In the genomic region with DNA sequence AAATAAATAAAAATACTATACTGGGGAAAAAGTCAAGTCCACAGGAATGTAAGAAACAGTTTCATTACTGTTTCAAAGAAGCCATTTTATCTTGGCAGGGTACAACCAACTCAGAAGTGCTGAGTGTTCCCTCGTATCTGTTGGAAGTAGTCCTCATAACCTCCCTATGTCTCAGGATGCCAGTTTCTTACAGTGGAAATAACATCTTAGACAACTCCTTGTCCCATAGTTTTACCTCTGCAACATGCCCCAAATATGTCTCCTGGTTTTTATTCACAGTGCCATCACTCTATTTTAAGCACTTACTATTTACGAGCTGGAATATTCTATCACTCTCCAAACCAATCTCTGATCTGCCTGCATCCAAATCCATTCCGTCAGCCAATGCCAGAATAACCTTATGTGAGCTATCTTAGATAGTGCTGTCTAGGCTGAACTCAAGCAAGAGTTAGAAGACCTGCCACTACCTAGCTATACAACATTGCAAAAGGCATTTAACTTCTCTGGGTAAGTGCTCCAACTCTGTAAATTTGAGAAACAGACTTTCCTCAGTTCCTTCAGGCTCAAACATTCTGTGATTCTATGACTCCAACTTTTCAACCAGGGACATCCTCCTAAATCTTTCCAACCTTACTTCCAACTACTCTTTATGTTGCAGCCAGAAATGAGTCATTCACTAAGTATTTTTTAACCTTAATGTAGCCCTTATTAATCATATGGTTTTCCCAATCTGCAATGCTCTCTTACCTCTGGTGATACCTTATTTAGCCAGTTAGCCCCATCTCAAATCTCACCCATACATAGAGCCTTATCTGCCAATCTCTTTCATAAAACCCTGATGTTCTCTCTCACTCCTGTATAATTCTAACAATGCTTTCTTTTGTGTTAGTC, we compare ENCODE assay signal across 11 cellular contexts.
DNase-seq lines count a peak whose midpoint lies in the region; ATAC-seq, FAIRE-seq and TF ChIP-seq lines count a peak whose summit lies in the region.
"Had no signal": no experiment of that assay in that cellular context is flagged by ENCODE, and none has a peak within 500 bp of the region (broad histone marks: within the 10 kb centered on the region; RNA-seq: fewer than 3 reads in every experiment).

No MANE protein-coding gene starts in this region.

- no peaks in the 10 kb centered on the region for H3K9me3 Mint-ChIP-seq in astrocyte (ENCODE audit: unreplicated experiment)
- H3K9me3 Mint-ChIP-seq: activated naive CD8-positive, alpha-beta T cell treated with anti-CD3 and anti-CD28 coated beads, Interleukin-2, amount 10 ng/mL, durations not matched to agents 7 days and 5 days; H9 had no signal

- peaks cover 28% of the 10 kb centered on the region for H3K4me1 Mint-ChIP-seq in astrocyte (ENCODE audit: low read depth, unreplicated experiment)

- peak overlapping the region; percentile 24 for H3K4me2 ChIP-seq in astrocyte (ENCODE audit: low read length)
- no peak overlapping the region for H3K4me2 ChIP-seq in osteoblast (ENCODE audit: insufficient read depth, low read length)

- H3K9me3 ChIP-seq in right atrium auricular region: no peaks in the 10 kb centered on the region
- no peaks in the 10 kb centered on the region for H3K9me3 ChIP-seq in astrocyte (ENCODE audit: insufficient read depth, low read depth, low read length)
- H3K9me3 ChIP-seq in subcutaneous abdominal adipose tissue (ENCODE audit: control insufficient read depth in 5 of 5, low read length in 5 of 5): no peaks in the 10 kb centered on the region
- no peaks in the 10 kb centered on the region for H3K9me3 ChIP-seq in osteoblast (ENCODE audit: low read depth, low read length)

- H3K4me3 ChIP-seq in right atrium auricular region: no peak overlapping the region
- H3K4me3 ChIP-seq in astrocyte (ENCODE audit: insufficient read depth, low read depth, low read length): no peak overlapping the region
- no peak overlapping the region for H3K4me3 ChIP-seq in subcutaneous abdominal adipose tissue (ENCODE audit: low read depth in 1 of 5, low read length in 5 of 5)
- no peak overlapping the region for H3K4me3 ChIP-seq in osteoblast (ENCODE audit: insufficient read depth, low read length)

- H3K4me3 Mint-ChIP-seq in astrocyte (ENCODE audit: unreplicated experiment): peak overlapping the region; percentile 14
- H3K4me3 Mint-ChIP-seq: activated naive CD8-positive, alpha-beta T cell treated with anti-CD3 and anti-CD28 coated beads, Interleukin-2, amount 10 ng/mL, durations not matched to agents 7 days and 5 days; H9 had no signal

- no peak for DNase-seq in Right ventricle myocardium superior
- no peak for DNase-seq in right atrium auricular region (ENCODE audit: low spot score)
- DNase-seq in astrocyte (ENCODE audit: low read depth): peak; percentile 62
- DNase-seq in glomerular visceral epithelial cell (ENCODE audit: extremely low spot score): peak; percentile 23
- no peak for DNase-seq in osteoblast (ENCODE audit: insufficient read length, low spot score, missing footprints)
- no peak for DNase-seq in CD1c-positive myeloid dendritic cell (ENCODE audit: extremely low spot score)
- DNase-seq in hepatic stellate cell (ENCODE audit: low spot score): no peak
- DNase-seq: activated naive CD8-positive, alpha-beta T cell treated with anti-CD3 and anti-CD28 coated beads, Interleukin-2, amount 10 ng/mL, durations not matched to agents 7 days and 5 days; H9; NCI-H345 had no signal

- intact Hi-C loops in Right ventricle myocardium superior (cut with DNase I): no loop called here

- H3K27me3 ChIP-seq in right atrium auricular region: no peaks in the 10 kb centered on the region
- no peaks in the 10 kb centered on the region for H3K27me3 ChIP-seq in astrocyte (ENCODE audit: insufficient read depth, low read length)
- no peaks in the 10 kb centered on the region for H3K27me3 ChIP-seq in subcutaneous abdominal adipose tissue (ENCODE audit: control insufficient read depth in 5 of 5, insufficient read depth in 4 of 5, low read length in 5 of 5)
- H3K27me3 ChIP-seq in osteoblast (ENCODE audit: insufficient read depth, low read length): no peaks in the 10 kb centered on the region

- H3K27ac Mint-ChIP-seq in astrocyte (ENCODE audit: unreplicated experiment): peak overlapping the region; percentile 13
- H3K27ac Mint-ChIP-seq: activated naive CD8-positive, alpha-beta T cell treated with anti-CD3 and anti-CD28 coated beads, Interleukin-2, amount 10 ng/mL, durations not matched to agents 7 days and 5 days had no signal

- no peak overlapping the region for H3K27ac ChIP-seq in right atrium auricular region
- peak overlapping the region; percentile 13 for H3K27ac ChIP-seq in astrocyte (ENCODE audit: low read depth, low read length)
- peak overlapping the region; percentile 68 for H3K27ac ChIP-seq in subcutaneous abdominal adipose tissue (ENCODE audit: low read depth, low read length)
- H3K27ac ChIP-seq in osteoblast (ENCODE audit: low read depth, low read length): no peak overlapping the region

- ATAC-seq in Right ventricle myocardium superior (ENCODE audit: poor library complexity): peak; percentile 15

- TF ChIP-seq CTCF in right atrium auricular region (IDR thresholded peaks at IDR 0.05): no peak
- no peak for TF ChIP-seq CTCF in astrocyte (IDR thresholded peaks at IDR 0.05; ENCODE audit: insufficient read depth, low read depth, low read length)
- TF ChIP-seq CTCF in osteoblast (IDR thresholded peaks at IDR 0.05; ENCODE audit: extremely low read depth, low read depth, low read length): no peak

- peaks cover 33% of the 10 kb centered on the region for H3K36me3 ChIP-seq in right atrium auricular region
- H3K36me3 ChIP-seq in astrocyte (ENCODE audit: insufficient read depth, low read length): peaks cover 46% of the 10 kb centered on the region
- H3K36me3 ChIP-seq in subcutaneous abdominal adipose tissue (ENCODE audit: control insufficient read depth in 5 of 5, insufficient read depth in 5 of 5, low read length in 5 of 5): peaks cover 13 to 42% (median 33%) of the 10 kb centered on the region in 5 donors
- peaks cover 55% of the 10 kb centered on the region for H3K36me3 ChIP-seq in osteoblast (ENCODE audit: insufficient read depth, low read length)

- peaks cover 93% of the 10 kb centered on the region for H4K20me1 ChIP-seq in astrocyte (ENCODE audit: insufficient read depth, low read length)
- H4K20me1 ChIP-seq in osteoblast (ENCODE audit: insufficient read depth, low read length): peaks cover 68% of the 10 kb centered on the region

- no peak overlapping the region for H2AFZ ChIP-seq in astrocyte (ENCODE audit: low read depth, low read length)
- H2AFZ ChIP-seq in osteoblast (ENCODE audit: low read length): no peak overlapping the region

- H3K4me1 ChIP-seq in right atrium auricular region (peaks cover 0 to 23% of the 10 kb centered on the region in 2 donors), astrocyte (ENCODE audit: insufficient read depth, low read length) (peaks cover 16% of the 10 kb centered on the region), subcutaneous abdominal adipose tissue (ENCODE audit: control insufficient read depth in 5 of 5, insufficient read depth in 5 of 5, low read length in 5 of 5) (peaks cover 0 to 82% (median 30%) of the 10 kb centered on the region in 5 donors), osteoblast (ENCODE audit: insufficient read depth, low read length) (peaks cover 20% of the 10 kb centered on the region)

- no peaks in the 10 kb centered on the region for H3K27me3 Mint-ChIP-seq in astrocyte (ENCODE audit: low read depth, unreplicated experiment)
- H3K27me3 Mint-ChIP-seq: activated naive CD8-positive, alpha-beta T cell treated with anti-CD3 and anti-CD28 coated beads, Interleukin-2, amount 10 ng/mL, durations not matched to agents 7 days and 5 days had no signal

- H3K9ac ChIP-seq in astrocyte (ENCODE audit: low read length) (no peak overlapping the region), subcutaneous abdominal adipose tissue (ENCODE audit: low read length in 5 of 5) (no peak overlapping the region)

- H3K36me3 Mint-ChIP-seq in astrocyte (ENCODE audit: low read depth, unreplicated experiment): peaks cover 14% of the 10 kb centered on the region

- H3K79me2 ChIP-seq in astrocyte (ENCODE audit: insufficient read depth, low read length): peaks cover 98% of the 10 kb centered on the region
- H3K79me2 ChIP-seq in osteoblast (ENCODE audit: insufficient read depth, low read length): peaks cover 98% of the 10 kb centered on the region

- no peak for FAIRE-seq in astrocyte (lab: Jason Lieb, UNC)

Comparison
In these comparisons a context has a peak if more than half of its experiments do, and no peak if none do; other contexts are left out.
1. DNase-seq: peak in astrocyte (single experiment) and glomerular visceral epithelial cell (single experiment); none in Right ventricle myocardium superior (single experiment), right atrium auricular region (single experiment), osteoblast (single experiment), CD1c-positive myeloid dendritic cell (single experiment) and hepatic stellate cell (single experiment).
2. H3K27ac ChIP-seq: peak in astrocyte (single experiment) and subcutaneous abdominal adipose tissue (single experiment); none in right atrium auricular region (0 of 2) and osteoblast (single experiment).